Comparison of ENCODE assay signal across 13 cellular contexts in genomic region chr12:117328556-117329100, GRCh38. TPM values are rescaled to one million over a fixed set of nuclear protein-coding genes. Genes with fewer than 3 reads are reported as not detected.
"Had no signal": no experiment of that assay in that cellular context is flagged by ENCODE, and none has a peak within 500 bp of the region (broad histone marks: within the 10 kb centered on the region; RNA-seq: fewer than 3 reads in every experiment).

No MANE protein-coding gene starts in this region.

- H3K4me3 ChIP-seq: coronary artery, sigmoid colon, suprapubic skin, upper lobe of left lung had no signal

- H3K36me3 ChIP-seq: sigmoid colon, suprapubic skin, upper lobe of left lung had no signal

- H3K27ac ChIP-seq: coronary artery, sigmoid colon, suprapubic skin, upper lobe of left lung had no signal

- H3K4me1 ChIP-seq: sigmoid colon, suprapubic skin, upper lobe of left lung had no signal

- ATAC-seq: stimulated activated naive CD8-positive, alpha-beta T cell treated with anti-CD3 and anti-CD28 coated beads, Interleukin-15, Interleukin-2, amounts not matched to agents 100 U/mL and 50 U/mL, for 24 hours had no signal

- H3K27me3 ChIP-seq: upper lobe of left lung had no signal

- H3K9me3 ChIP-seq: sigmoid colon, suprapubic skin, upper lobe of left lung had no signal

- DNase-seq: activated CD4-positive, alpha-beta T cell treated with anti-CD3 and anti-CD28 coated beads for 48 hours; activated naive CD4-positive, alpha-beta T cell treated with anti-CD3 and anti-CD28 coated beads for 36 hours; caudate nucleus; effector CD4-positive, alpha-beta T cell; sigmoid colon; stimulated activated CD4-positive, alpha-beta T cell treated with anti-CD3 and anti-CD28 coated beads, Interleukin-12 subunit alpha, Interleukin-12 subunit beta, amount 100 ng/mL, for 4 hours; stimulated activated CD4-positive, alpha-beta T cell treated with anti-CD3 and anti-CD28 coated beads, Interleukin-4, amount 100 ng/mL, for 1 hour; stimulated activated CD8-positive, alpha-beta memory T cell treated with anti-CD3 and anti-CD28 coated beads, Interleukin-4, amount 100 ng/mL, for 48 hours; stimulated activated naive CD8-positive, alpha-beta T cell treated with anti-CD3 and anti-CD28 coated beads, Interleukin-15, Interleukin-2, amounts not matched to agents 100 U/mL and 50 U/mL, for 24 hours; upper lobe of left lung had no signal

RNA-seq across cellular contexts. Expression of gene NOS1, which starts 32.8 kb away (rescaled TPM):
- total RNA-seq: myocyte had no signal
